ENCODE assay signal across 24 cellular contexts in genomic region chr17:17512866-17513265, GRCh38. TPM values are rescaled to one million over a fixed set of nuclear protein-coding genes. Genes with fewer than 3 reads are reported as not detected.
"Had no signal": no experiment of that assay in that cellular context is flagged by ENCODE, and none has a peak within 500 bp of the region (broad histone marks: within the 10 kb centered on the region; RNA-seq: fewer than 3 reads in every experiment).

No MANE protein-coding gene starts in this region.

- H3K4me3 ChIP-seq: heart left ventricle, pancreas, sigmoid colon, smooth muscle cell, transverse colon, vagina had no signal

- H3K27ac Mint-ChIP-seq: activated CD4-positive, alpha-beta T cell treated with anti-CD3 and anti-CD28 coated beads, Interleukin-2, amount 10 ng/mL, durations not matched to agents 7 days and 5 days; activated CD8-positive, alpha-beta memory T cell treated with anti-CD3 and anti-CD28 coated beads, Interleukin-2, amount 10 ng/mL, durations not matched to agents 7 days and 5 days; activated CD8-positive, alpha-beta T cell treated with anti-CD3 and anti-CD28 coated beads for 36 hours; activated naive CD4-positive, alpha-beta T cell treated with anti-CD3 and anti-CD28 coated beads, Interleukin-2, amount 10 ng/mL, durations not matched to agents 7 days and 5 days; mesothelial cell of epicardium; stimulated activated naive B cell treated with anti-CD40 and anti-IgM and Interleukin-4, amounts not matched to agents 10 μg/mL and 1 μg/mL and 100 μg/mL, for 72 hours had no signal

- H3K4me1 Mint-ChIP-seq: activated naive CD4-positive, alpha-beta T cell treated with anti-CD3 and anti-CD28 coated beads, Interleukin-2, amount 10 ng/mL, durations not matched to agents 7 days and 5 days had no signal

- H3K36me3 ChIP-seq: heart left ventricle, neutrophil, pancreas, sigmoid colon, transverse colon, vagina, WERI-Rb-1 had no signal

- ATAC-seq: activated CD8-positive, alpha-beta memory T cell treated with anti-CD3 and anti-CD28 coated beads, Interleukin-2, amount 10 ng/mL, durations not matched to agents 7 days and 5 days; activated CD8-positive, alpha-beta T cell treated with anti-CD3 and anti-CD28 coated beads for 36 hours; heart left ventricle; left lobe of liver; natural killer cell treated with Interleukin-12 subunit alpha and Interleukin-12 subunit beta and Interleukin-15 and Interleukin-18, amount 100 ng/mL, for 72 hours; pancreas; stimulated activated naive B cell treated with anti-CD40 and anti-IgM and Interleukin-4, amounts not matched to agents 10 μg/mL and 1 μg/mL and 100 μg/mL, for 72 hours had no signal

- H3K9me3 Mint-ChIP-seq: activated CD4-positive, alpha-beta T cell treated with anti-CD3 and anti-CD28 coated beads, Interleukin-2, amount 10 ng/mL, durations not matched to agents 7 days and 5 days; activated CD8-positive, alpha-beta T cell treated with anti-CD3 and anti-CD28 coated beads for 36 hours; activated naive CD4-positive, alpha-beta T cell treated with anti-CD3 and anti-CD28 coated beads, Interleukin-2, amount 10 ng/mL, durations not matched to agents 7 days and 5 days; mesothelial cell of epicardium; natural killer cell treated with Interleukin-12 subunit alpha and Interleukin-12 subunit beta and Interleukin-15 and Interleukin-18, amount 100 ng/mL, for 72 hours; stimulated activated naive B cell treated with anti-CD40 and anti-IgM and Interleukin-4, amounts not matched to agents 10 μg/mL and 1 μg/mL and 100 μg/mL, for 72 hours had no signal

- FAIRE-seq: keratinocyte, pancreas, TTC549 had no signal

- H3K27ac ChIP-seq: epithelial cell of prostate, heart left ventricle, neutrophil, pancreas, sigmoid colon, transverse colon, vagina, WERI-Rb-1 had no signal

- H3K4me1 ChIP-seq: pancreas, transverse colon had no signal

- H3K9me3 ChIP-seq: heart left ventricle, neutrophil, pancreas, sigmoid colon, transverse colon, vagina had no signal

- DNase-seq: activated CD4-positive, alpha-beta T cell treated with anti-CD3 and anti-CD28 coated beads, Interleukin-2, amount 10 ng/mL, durations not matched to agents 7 days and 5 days; activated CD4-positive, CD25-positive, alpha-beta regulatory T cell treated with anti-CD3 and anti-CD28 coated beads, Interleukin-2, amount 50 U/mL, for 72 hours; activated CD8-positive, alpha-beta memory T cell treated with anti-CD3 and anti-CD28 coated beads, Interleukin-2, amount 10 ng/mL, durations not matched to agents 7 days and 5 days; activated CD8-positive, alpha-beta T cell treated with anti-CD3 and anti-CD28 coated beads for 36 hours; activated effector memory CD4-positive, alpha-beta T cell treated with anti-CD3 and anti-CD28 coated beads, Interleukin-2, amount 50 U/mL, for 16 hours; activated naive CD4-positive, alpha-beta T cell treated with anti-CD3 and anti-CD28 coated beads, Interleukin-2, amount 10 ng/mL, durations not matched to agents 7 days and 5 days; activated T-cell treated with anti-CD3 and anti-CD28 coated beads for 4 hours; mammary epithelial cell; sigmoid colon; stimulated activated CD4-positive, alpha-beta T cell treated with anti-CD3 and anti-CD28 coated beads, Interleukin-15, amount 100 ng/mL, for 24 hours; stimulated activated naive B cell treated with anti-CD40 and anti-IgM and Interleukin-4, amounts not matched to agents 10 μg/mL and 1 μg/mL and 100 μg/mL, for 72 hours; transverse colon; WERI-Rb-1 had no signal

- H3K36me3 Mint-ChIP-seq: activated CD8-positive, alpha-beta memory T cell treated with anti-CD3 and anti-CD28 coated beads, Interleukin-2, amount 10 ng/mL, durations not matched to agents 7 days and 5 days; activated naive CD4-positive, alpha-beta T cell treated with anti-CD3 and anti-CD28 coated beads, Interleukin-2, amount 10 ng/mL, durations not matched to agents 7 days and 5 days; mesothelial cell of epicardium; natural killer cell treated with Interleukin-12 subunit alpha and Interleukin-12 subunit beta and Interleukin-15 and Interleukin-18, amount 100 ng/mL, for 72 hours; stimulated activated naive B cell treated with anti-CD40 and anti-IgM and Interleukin-4, amounts not matched to agents 10 μg/mL and 1 μg/mL and 100 μg/mL, for 72 hours had no signal

- H3K4me3 Mint-ChIP-seq: activated CD4-positive, alpha-beta T cell treated with anti-CD3 and anti-CD28 coated beads, Interleukin-2, amount 10 ng/mL, durations not matched to agents 7 days and 5 days; activated CD8-positive, alpha-beta memory T cell treated with anti-CD3 and anti-CD28 coated beads, Interleukin-2, amount 10 ng/mL, durations not matched to agents 7 days and 5 days; activated CD8-positive, alpha-beta T cell treated with anti-CD3 and anti-CD28 coated beads for 36 hours; activated naive CD4-positive, alpha-beta T cell treated with anti-CD3 and anti-CD28 coated beads, Interleukin-2, amount 10 ng/mL, durations not matched to agents 7 days and 5 days; mesothelial cell of epicardium; natural killer cell treated with Interleukin-12 subunit alpha and Interleukin-12 subunit beta and Interleukin-15 and Interleukin-18, amount 100 ng/mL, for 72 hours; stimulated activated naive B cell treated with anti-CD40 and anti-IgM and Interleukin-4, amounts not matched to agents 10 μg/mL and 1 μg/mL and 100 μg/mL, for 72 hours had no signal

RNA-seq across cellular contexts. Expression of gene RASD1, which starts 16.7 kb away (rescaled TPM):
- polyA plus RNA-seq: mammary epithelial cell had no signal
